ENCODE assay signal across 23 cellular contexts in the genomic region with DNA sequence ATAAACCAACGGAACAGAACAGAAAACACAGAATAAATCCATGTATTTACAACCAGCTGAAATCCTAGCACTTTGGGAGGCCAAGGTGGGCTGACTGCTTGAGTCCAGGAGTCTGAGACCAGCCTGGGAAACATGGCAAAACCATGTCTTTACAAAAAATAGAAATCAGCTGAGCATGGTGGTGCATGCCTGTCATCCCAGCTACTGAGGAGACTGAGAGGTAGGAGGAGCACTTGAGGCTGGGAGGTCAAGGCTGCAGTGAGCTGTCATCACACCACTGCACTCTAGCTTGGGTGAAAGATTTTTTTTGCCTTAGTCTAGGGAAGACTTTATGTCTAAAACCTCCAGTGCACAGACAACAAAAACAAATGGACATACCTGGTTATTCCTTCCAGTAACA.
DNase-seq lines count a peak whose midpoint lies in the region; ATAC-seq, FAIRE-seq and TF ChIP-seq lines count a peak whose summit lies in the region.
"Had no signal": no experiment of that assay in that cellular context is flagged by ENCODE, and none has a peak within 500 bp of the region (broad histone marks: within the 10 kb centered on the region; RNA-seq: fewer than 3 reads in every experiment).

No MANE protein-coding gene starts in this region.

- peaks cover 43% of the 10 kb centered on the region for H3K36me3 Mint-ChIP-seq in endothelial cell (ENCODE audit: low read depth, unreplicated experiment)
- peaks cover 92 to 97% of the 10 kb centered on the region in 2 donors for H3K36me3 Mint-ChIP-seq in stimulated activated naive B cell treated with anti-CD40 and anti-IgM and Interleukin-4, amounts not matched to agents 10 μg/mL and 1 μg/mL and 100 μg/mL, for 72 hours
- H3K36me3 Mint-ChIP-seq: CD14-positive monocyte had no signal

- H3K9me3 ChIP-seq in HepG2 (ENCODE audit: low read length) (peaks cover 35% of the 10 kb centered on the region; the same call in 1 of the 2 replicates), right lobe of liver (peaks cover 0 to 15% (median 0%) of the 10 kb centered on the region in 4 donors)
- H3K9me3 ChIP-seq: BE2C had no signal

- BruUV-seq in HepG2 (replicated peaks; lab: Mats Ljungman, UMichigan), result no TSS peak

- TF ChIP-seq RAD21 in HepG2 (CRISPR knock-in tag; IDR thresholded peaks at IDR 0.05), result no peak

- intact Hi-C loops in HepG2 (cut with micrococcal nuclease; ENCODE audit: unreplicated experiment), result no loop called here
- intact Hi-C loops in right lobe of liver (cut with DNase I), result no loop called here

- H3K4me3 ChIP-seq in HepG2 (replicated peaks in 1 of 3; ENCODE audit: insufficient read depth in 1 of 3, low read depth in 2 of 3, low read length in 3 of 3) (no peak overlapping the region), right lobe of liver (no peak overlapping the region)
- H3K4me3 ChIP-seq: A549; BLaER1 treated with 17β-estradiol and CSF1 and Interleukin-3, amounts not matched to agents 10 nM and 100 nM; GM23338 had no signal

- no peak overlapping the region for H3K27ac ChIP-seq in HepG2 (ENCODE audit: extremely low read length, insufficient read depth, low read length)
- H3K27ac ChIP-seq in right lobe of liver, result no peak overlapping the region
- H3K27ac ChIP-seq: A549; BLaER1 treated with 17β-estradiol and CSF1 and Interleukin-3, amounts not matched to agents 10 nM and 100 nM had no signal

- peaks cover 14% of the 10 kb centered on the region for H3K4me1 ChIP-seq in HepG2 (ENCODE audit: insufficient read depth, low read length)
- no peaks in the 10 kb centered on the region for H3K4me1 ChIP-seq in right lobe of liver
- H3K4me1 ChIP-seq: A549; BE2C; BLaER1 treated with 17β-estradiol and CSF1 and Interleukin-3, amounts not matched to agents 10 nM and 100 nM had no signal

- FAIRE-seq in HepG2 (lab: Jason Lieb, UNC) (no peak), GM12892 (lab: Jason Lieb, UNC) (no peak)
- FAIRE-seq: A549, GM19239 had no signal

- H3K79me2 ChIP-seq in HepG2 (ENCODE audit: insufficient read depth, low read length), result no peaks in the 10 kb centered on the region

- H3K36me3 ChIP-seq in HepG2 (replicated peaks in 1 of 2; ENCODE audit: control insufficient read depth in 1 of 2, insufficient read depth in 2 of 2, low read length in 2 of 2) (peaks cover 3 to 6% of the 10 kb centered on the region in 2 experiments; a peak in 3 of 5 replicates), right lobe of liver (peaks cover 0 to 2% (median 0%) of the 10 kb centered on the region in 4 donors)
- H3K36me3 ChIP-seq: BE2C had no signal

- CTCF ChIA-PET in HepG2 (lab: Yijun Ruan, JAX; ENCODE audit: low intra/inter-chr PET ratio, low total read pairs), result no interaction called here

- H3K27ac Mint-ChIP-seq in endothelial cell (ENCODE audit: unreplicated experiment), result no peak overlapping the region
- peak overlapping the region; percentile 53 for H3K27ac Mint-ChIP-seq in stimulated activated naive B cell treated with anti-CD40 and anti-IgM and Interleukin-4, amounts not matched to agents 10 μg/mL and 1 μg/mL and 100 μg/mL, for 72 hours
- H3K27ac Mint-ChIP-seq: CD14-positive monocyte; CD4-positive, alpha-beta T cell; GM23338; H9; HFFc6 had no signal

- H3K27me3 Mint-ChIP-seq in endothelial cell (ENCODE audit: unreplicated experiment), result peaks cover 2% of the 10 kb centered on the region
- H3K27me3 Mint-ChIP-seq in stimulated activated naive B cell treated with anti-CD40 and anti-IgM and Interleukin-4, amounts not matched to agents 10 μg/mL and 1 μg/mL and 100 μg/mL, for 72 hours, result no peaks in the 10 kb centered on the region
- H3K27me3 Mint-ChIP-seq: CD4-positive, alpha-beta T cell had no signal

- H3K9me3 Mint-ChIP-seq in endothelial cell (ENCODE audit: unreplicated experiment), result peaks cover 5% of the 10 kb centered on the region
- H3K9me3 Mint-ChIP-seq in stimulated activated naive B cell treated with anti-CD40 and anti-IgM and Interleukin-4, amounts not matched to agents 10 μg/mL and 1 μg/mL and 100 μg/mL, for 72 hours, result peaks cover 62 to 63% of the 10 kb centered on the region in 2 donors

- 71% methylated on average over 1 of the region's 1 CpG for WGBS in HepG2 (ENCODE audit: low lambda C conversion rate)
- 64% methylated on average over 1 of the region's 1 CpG for WGBS in right lobe of liver (ENCODE audit: insufficient coverage, low coverage, low lambda C conversion rate, missing lambda C conversion rate)

- H3K4me2 ChIP-seq in HepG2 (ENCODE audit: low read depth, low read length), result no peak overlapping the region
- H3K4me2 ChIP-seq: A549; BLaER1 treated with 17β-estradiol and CSF1 and Interleukin-3, amounts not matched to agents 10 nM and 100 nM; GM23338 had no signal

- POLR2A ChIA-PET in HepG2 (lab: Yijun Ruan, JAX), result no interaction called here

- no peaks in the 10 kb centered on the region for H3K27me3 ChIP-seq in HepG2 (ENCODE audit: control insufficient read depth in 1 of 2, insufficient read depth in 2 of 2, low read length in 2 of 2)
- no peaks in the 10 kb centered on the region for H3K27me3 ChIP-seq in right lobe of liver
- H3K27me3 ChIP-seq: BE2C; BLaER1 treated with 17β-estradiol and CSF1 and Interleukin-3, amounts not matched to agents 10 nM and 100 nM had no signal

- no peak overlapping the region for H3K9ac ChIP-seq in HepG2 (ENCODE audit: insufficient read depth, low read depth, low read length)
- H3K9ac ChIP-seq: BLaER1 treated with 17β-estradiol and CSF1 and Interleukin-3, amounts not matched to agents 10 nM and 100 nM had no signal

- no peaks in the 10 kb centered on the region for H3K4me1 Mint-ChIP-seq in endothelial cell (ENCODE audit: unreplicated experiment)
- no peaks in the 10 kb centered on the region for H3K4me1 Mint-ChIP-seq in stimulated activated naive B cell treated with anti-CD40 and anti-IgM and Interleukin-4, amounts not matched to agents 10 μg/mL and 1 μg/mL and 100 μg/mL, for 72 hours
- H3K4me1 Mint-ChIP-seq: CD14-positive monocyte; CD8-positive, alpha-beta memory T cell; GM23338; H9 had no signal

- no peaks in the 10 kb centered on the region for H4K20me1 ChIP-seq in HepG2 (ENCODE audit: insufficient read depth, low read length)
- H4K20me1 ChIP-seq: BLaER1 treated with 17β-estradiol and CSF1 and Interleukin-3, amounts not matched to agents 10 nM and 100 nM had no signal

- ATAC-seq in HepG2, result peak; percentile 85
- no peak for ATAC-seq in right lobe of liver
- ATAC-seq in stimulated activated naive B cell treated with anti-CD40 and anti-IgM and Interleukin-4, amounts not matched to agents 10 μg/mL and 1 μg/mL and 100 μg/mL, for 72 hours (replicated peaks), result no peak
- no peak for ATAC-seq in HG03469 (IDR thresholded peaks at IDR 0.05; ENCODE audit: unreplicated experiment)
- ATAC-seq: A549, GM23338, HCT116 had no signal

- H2AFZ ChIP-seq in HepG2 (ENCODE audit: low read length), result no peak overlapping the region
- H2AFZ ChIP-seq: GM23338 had no signal

- TF ChIP-seq POLR2A in HepG2 (IDR thresholded peaks at IDR 0.05; ENCODE audit: insufficient read depth in 1 of 2, low read depth in 2 of 2, low read length in 2 of 2), result no peak
- TF ChIP-seq POLR2A in right lobe of liver (IDR thresholded peaks at IDR 0.05), result no peak
- no peak for TF ChIP-seq POLR2A in GM12892 (IDR thresholded peaks at IDR 0.05; ENCODE audit: low read depth, low read length)

- in situ Hi-C loops in HepG2 (cut with HindIII; ENCODE audit: extremely low pct_ligation_motif_present, low pct_unique_long_range_greater_than_20kb), result no loop called here

- no peak for TF ChIP-seq EP300 in HepG2 (IDR thresholded peaks at IDR 0.05; ENCODE audit: low read depth in 2 of 2, low read length in 2 of 2)
- no peak for TF ChIP-seq EP300 in HepG2 (CRISPR knock-in tag; IDR thresholded peaks at IDR 0.05; ENCODE audit: borderline replicate concordance)

- DNase-seq in HepG2 (ENCODE audit: low spot score), result peak; percentile 50
- DNase-seq in right lobe of liver, result no peak
- no peak for DNase-seq in endothelial cell (ENCODE audit: low spot score)
- no peak for DNase-seq in stimulated activated naive B cell treated with anti-CD40 and anti-IgM and Interleukin-4, amounts not matched to agents 10 μg/mL and 1 μg/mL and 100 μg/mL, for 72 hours
- no peak for DNase-seq in GM12892 (ENCODE audit: insufficient read length)
- DNase-seq: 8988T; ACHN; AML-193; BE2C; CD4-positive, alpha-beta T cell; CD8-positive, alpha-beta memory T cell; DMS53; DMS79 treated with DMSO at 0.1 percent for 48 hours; GF-D8; H9; HFFc6 had no signal

- TF ChIP-seq CTCF in HepG2 (CRISPR knock-in tag; IDR thresholded peaks at IDR 0.05) (no peak; the same call in 1 of the 2 replicates), right lobe of liver (IDR thresholded peaks at IDR 0.05) (no peak), endothelial cell (IDR thresholded peaks at IDR 0.05; ENCODE audit: unreplicated experiment) (no peak)

- peak overlapping the region; percentile 12 for H3K4me3 Mint-ChIP-seq in endothelial cell (ENCODE audit: unreplicated experiment)
- H3K4me3 Mint-ChIP-seq in stimulated activated naive B cell treated with anti-CD40 and anti-IgM and Interleukin-4, amounts not matched to agents 10 μg/mL and 1 μg/mL and 100 μg/mL, for 72 hours, result no peak overlapping the region
- H3K4me3 Mint-ChIP-seq: CD14-positive monocyte; CD4-positive, alpha-beta T cell; CD8-positive, alpha-beta memory T cell; GM23338; H9; HFFc6 had no signal

TF ChIP-seq in HepG2, 621 proteins besides CTCF, POLR2A, EP300 and RAD21 (continues in another document):
- TF ChIP-seq KLF6 (CRISPR knock-in tag; IDR thresholded peaks at IDR 0.05) (no peak), MLLT10 (CRISPR knock-in tag; IDR thresholded peaks at IDR 0.05) (no peak), TFAP4 (IDR thresholded peaks at IDR 0.05; ENCODE audit: borderline replicate concordance, low read depth) (peak; percentile 55; the same call in 1 of the 2 replicates), ZC3H13 (CRISPR knock-in tag; IDR thresholded peaks at IDR 0.05) (no peak), HNF4A (CRISPR knock-in tag; IDR thresholded peaks at IDR 0.05) (0 out of 2 replicates have a peak, but pooled peaks have one; percentile 7), PITX1 (CRISPR knock-in tag; IDR thresholded peaks at IDR 0.05) (no peak), SMAD3 (CRISPR knock-in tag; IDR thresholded peaks at IDR 0.05) (no peak)
